ENCODE assay signal across 35 cellular contexts in genomic region chr6:168887621-168888020, GRCh38.
"Had no signal": no experiment of that assay in that cellular context is flagged by ENCODE, and none has a peak within 500 bp of the region (broad histone marks: within the 10 kb centered on the region; RNA-seq: fewer than 3 reads in every experiment).

No MANE protein-coding gene starts in this region.

- H3K9me3 ChIP-seq: ascending aorta had no signal

- H3K9me3 Mint-ChIP-seq: activated B cell treated with CpG ODN at 0.5 μM for 24 hours; activated CD4-positive, alpha-beta memory T cell treated with anti-CD3 and anti-CD28 coated beads for 36 hours; activated CD4-positive, alpha-beta T cell treated with anti-CD3 and anti-CD28 coated beads, Interleukin-2, amount 10 ng/mL, durations not matched to agents 24 days and 14 days; activated CD8-positive, alpha-beta T cell treated with anti-CD3 and anti-CD28 coated beads for 36 hours; activated naive CD4-positive, alpha-beta T cell treated with anti-CD3 and anti-CD28 coated beads, Interleukin-2, amount 10 ng/mL, durations not matched to agents 7 days and 5 days; activated naive CD4-positive, alpha-beta T cell treated with anti-CD3 and anti-CD28 coated beads, Interleukin-2, amount 50 U/mL, for 24 hours; activated naive CD8-positive, alpha-beta T cell treated with anti-CD3 and anti-CD28 coated beads, Interleukin-2, amount 10 ng/mL, durations not matched to agents 7 days and 5 days; activated naive CD8-positive, alpha-beta T cell treated with anti-CD3 and anti-CD28 coated beads, Interleukin-2, amount 50 U/mL, for 24 hours; activated T-cell treated with anti-CD3 and anti-CD28 coated beads, Interleukin-2, amount 50 U/mL, for 24 hours; activated T-helper 2 cell treated with anti-CD3 and anti-CD28 coated beads, Interferon-gamma antibody, Interleukin-2, Interleukin-4, amounts not matched to agents 10 μg/mL and 5 μg/mL and 100 μg/mL, durations not matched to agents 14 hours and 24 hours and 36 hours; central memory CD8-positive, alpha-beta T cell; T-helper 1 cell treated with Interleukin-12 subunit alpha and Interleukin-12 subunit beta and Interleukin-4 antibody, amounts not matched to agents 30 μg/mL and 1 μg/mL, for 36 hours; T-helper 2 cell treated with Interferon-gamma antibody and Interleukin-4, amounts not matched to agents 5 μg/mL and 100 μg/mL, for 36 hours had no signal

- H3K27me3 ChIP-seq: ascending aorta had no signal

- DNase-seq: activated B cell treated with CpG ODN at 0.5 μM for 24 hours; activated CD4-positive, alpha-beta memory T cell treated with anti-CD3 and anti-CD28 coated beads for 36 hours; activated CD4-positive, alpha-beta T cell treated with anti-CD3 and anti-CD28 coated beads for 4 hours; activated CD4-positive, alpha-beta T cell treated with anti-CD3 and anti-CD28 coated beads, Interleukin-2, amount 10 ng/mL, durations not matched to agents 24 days and 14 days; activated CD4-positive, alpha-beta T cell treated with anti-CD3 and anti-CD28 coated beads, Interleukin-2, amount 50 U/mL, for 1 hour; activated CD4-positive, alpha-beta T cell treated with anti-CD3 and anti-CD28 coated beads, Interleukin-2, amount 50 U/mL, for 4 hours; activated CD4-positive, CD25-positive, alpha-beta regulatory T cell treated with anti-CD3 and anti-CD28 coated beads, Interleukin-2, amount 50 U/mL, for 72 hours; activated CD8-positive, alpha-beta memory T cell treated with anti-CD3 and anti-CD28 coated beads, Interleukin-2, amount 50 U/mL, for 4 hours; activated CD8-positive, alpha-beta T cell treated with anti-CD3 and anti-CD28 coated beads for 36 hours; activated effector memory CD4-positive, alpha-beta T cell treated with Interleukin-2 at 50 U/mL for 16 hours; activated gamma-delta T cell; activated naive CD4-positive, alpha-beta T cell treated with anti-CD3 and anti-CD28 coated beads, Interleukin-2, amount 10 ng/mL, durations not matched to agents 7 days and 5 days; activated naive CD4-positive, alpha-beta T cell treated with Interleukin-2 at 50 U/mL for 16 hours; activated naive CD8-positive, alpha-beta T cell treated with anti-CD3 and anti-CD28 coated beads, Interleukin-2, amount 10 ng/mL, durations not matched to agents 7 days and 5 days; activated naive CD8-positive, alpha-beta T cell treated with anti-CD3 and anti-CD28 coated beads, Interleukin-2, amount 50 U/mL, for 24 hours; activated T-cell treated with anti-CD3 and anti-CD28 coated beads, Interleukin-2, amount 50 U/mL, for 24 hours; activated T-cell treated with anti-CD3 and anti-CD28 coated beads, Interleukin-2, amount 50 U/mL, for 48 hours; amygdala; anterior cingulate cortex; caudate nucleus; SW 1271; T-helper 1 cell; T-helper 2 cell; T-helper 9 cell had no signal

- H3K36me3 ChIP-seq: ascending aorta, cardiac muscle cell had no signal

- H3K27ac ChIP-seq: ascending aorta, cardiac muscle cell, VCaP had no signal

- H3K27me3 Mint-ChIP-seq: activated B cell treated with CpG ODN at 0.5 μM for 24 hours; activated CD4-positive, alpha-beta memory T cell treated with anti-CD3 and anti-CD28 coated beads for 36 hours; activated naive CD4-positive, alpha-beta T cell treated with anti-CD3 and anti-CD28 coated beads, Interleukin-2, amount 50 U/mL, for 24 hours; activated naive CD8-positive, alpha-beta T cell; activated naive CD8-positive, alpha-beta T cell treated with anti-CD3 and anti-CD28 coated beads, Interleukin-2, amount 50 U/mL, for 24 hours; activated T-cell treated with anti-CD3 and anti-CD28 coated beads, Interleukin-2, amount 50 U/mL, for 24 hours; central memory CD8-positive, alpha-beta T cell had no signal

- FAIRE-seq: bronchial epithelial cell, TTC549 had no signal

- H3K4me1 ChIP-seq: ascending aorta had no signal

- H3K27ac Mint-ChIP-seq: activated B cell treated with CpG ODN at 0.5 μM for 24 hours; activated CD4-positive, alpha-beta memory T cell treated with anti-CD3 and anti-CD28 coated beads for 36 hours; activated CD4-positive, alpha-beta T cell treated with anti-CD3 and anti-CD28 coated beads, Interleukin-2, amount 10 ng/mL, durations not matched to agents 24 days and 14 days; activated CD8-positive, alpha-beta T cell treated with anti-CD3 and anti-CD28 coated beads for 36 hours; activated naive CD4-positive, alpha-beta T cell treated with anti-CD3 and anti-CD28 coated beads, Interleukin-2, amount 10 ng/mL, durations not matched to agents 7 days and 5 days; activated naive CD8-positive, alpha-beta T cell; activated naive CD8-positive, alpha-beta T cell treated with anti-CD3 and anti-CD28 coated beads, Interleukin-2, amount 10 ng/mL, durations not matched to agents 7 days and 5 days; activated naive CD8-positive, alpha-beta T cell treated with anti-CD3 and anti-CD28 coated beads, Interleukin-2, amount 50 U/mL, for 24 hours; activated T-cell treated with anti-CD3 and anti-CD28 coated beads, Interleukin-2, amount 50 U/mL, for 24 hours; activated T-helper 2 cell treated with anti-CD3 and anti-CD28 coated beads, Interferon-gamma antibody, Interleukin-2, Interleukin-4, amounts not matched to agents 10 μg/mL and 5 μg/mL and 100 μg/mL, durations not matched to agents 14 hours and 24 hours and 36 hours; T-helper 1 cell treated with Interleukin-12 subunit alpha and Interleukin-12 subunit beta and Interleukin-4 antibody, amounts not matched to agents 30 μg/mL and 1 μg/mL, for 36 hours; T-helper 2 cell treated with Interferon-gamma antibody and Interleukin-4, amounts not matched to agents 5 μg/mL and 100 μg/mL, for 36 hours had no signal

- ATAC-seq: activated CD8-positive, alpha-beta T cell treated with anti-CD3 and anti-CD28 coated beads for 36 hours; activated naive CD8-positive, alpha-beta T cell treated with anti-CD3 and anti-CD28 coated beads, Interleukin-2, amount 50 U/mL, for 24 hours had no signal

- H3K4me3 ChIP-seq: ascending aorta, cardiac muscle cell had no signal

- H3K4me3 Mint-ChIP-seq: activated B cell treated with CpG ODN at 0.5 μM for 24 hours; activated CD4-positive, alpha-beta memory T cell treated with anti-CD3 and anti-CD28 coated beads for 36 hours; activated CD4-positive, alpha-beta T cell treated with anti-CD3 and anti-CD28 coated beads, Interleukin-2, amount 10 ng/mL, durations not matched to agents 24 days and 14 days; activated CD8-positive, alpha-beta T cell treated with anti-CD3 and anti-CD28 coated beads for 36 hours; activated naive CD4-positive, alpha-beta T cell treated with anti-CD3 and anti-CD28 coated beads, Interleukin-2, amount 10 ng/mL, durations not matched to agents 7 days and 5 days; activated naive CD4-positive, alpha-beta T cell treated with anti-CD3 and anti-CD28 coated beads, Interleukin-2, amount 50 U/mL, for 24 hours; activated naive CD8-positive, alpha-beta T cell; activated naive CD8-positive, alpha-beta T cell treated with anti-CD3 and anti-CD28 coated beads, Interleukin-2, amount 10 ng/mL, durations not matched to agents 7 days and 5 days; activated naive CD8-positive, alpha-beta T cell treated with anti-CD3 and anti-CD28 coated beads, Interleukin-2, amount 50 U/mL, for 24 hours; activated T-cell treated with anti-CD3 and anti-CD28 coated beads, Interleukin-2, amount 50 U/mL, for 24 hours; central memory CD8-positive, alpha-beta T cell; T-helper 1 cell treated with Interleukin-12 subunit alpha and Interleukin-12 subunit beta and Interleukin-4 antibody, amounts not matched to agents 30 μg/mL and 1 μg/mL, for 36 hours; T-helper 2 cell treated with Interferon-gamma antibody and Interleukin-4, amounts not matched to agents 5 μg/mL and 100 μg/mL, for 36 hours had no signal

- H3K36me3 Mint-ChIP-seq: activated CD4-positive, alpha-beta memory T cell treated with anti-CD3 and anti-CD28 coated beads for 36 hours; activated naive CD4-positive, alpha-beta T cell treated with anti-CD3 and anti-CD28 coated beads, Interleukin-2, amount 10 ng/mL, durations not matched to agents 7 days and 5 days; activated naive CD4-positive, alpha-beta T cell treated with anti-CD3 and anti-CD28 coated beads, Interleukin-2, amount 50 U/mL, for 24 hours; activated naive CD8-positive, alpha-beta T cell; activated naive CD8-positive, alpha-beta T cell treated with anti-CD3 and anti-CD28 coated beads, Interleukin-2, amount 10 ng/mL, durations not matched to agents 7 days and 5 days had no signal
